Comparison of ENCODE assay signal across 27 cellular contexts in the genomic region with DNA sequence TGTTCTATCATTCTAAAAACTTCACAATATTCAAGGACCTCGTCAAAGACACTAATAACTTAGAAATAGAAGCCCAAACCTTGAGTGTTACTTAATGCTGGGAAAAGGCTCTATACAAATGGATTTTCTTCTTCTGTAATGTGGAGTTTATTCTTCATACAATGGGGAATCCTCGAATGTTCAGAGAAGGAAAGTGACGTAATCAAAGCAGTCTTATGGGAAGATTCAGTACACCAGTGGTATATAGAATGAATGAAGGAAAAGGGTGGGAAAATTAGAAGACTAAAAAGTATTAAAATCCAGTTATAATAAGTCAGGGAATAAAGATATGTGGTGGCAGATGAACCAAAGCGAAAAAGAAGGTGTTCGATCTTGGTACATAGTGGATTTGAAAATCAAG.
"Had no signal": no experiment of that assay in that cellular context is flagged by ENCODE, and none has a peak within 500 bp of the region (broad histone marks: within the 10 kb centered on the region; RNA-seq: fewer than 3 reads in every experiment).

No MANE protein-coding gene starts in this region.

- H3K27ac ChIP-seq: stomach, suprapubic skin, testis, thoracic aorta, thyroid gland, tibial artery, tibial nerve, transverse colon, upper lobe of left lung, upper lobe of right lung, uterus, vagina had no signal

- H3K4me3 ChIP-seq: stomach, suprapubic skin, testis, thoracic aorta, thyroid gland, tibial artery, tibial nerve, transverse colon, upper lobe of left lung, upper lobe of right lung, uterus, vagina had no signal

- H3K4me1 ChIP-seq: stomach, suprapubic skin, testis, thyroid gland, tibial artery, tibial nerve, transverse colon, upper lobe of left lung, upper lobe of right lung, uterus, vagina had no signal

- H3K36me3 ChIP-seq: suprapubic skin, thoracic aorta, thyroid gland, tibial artery, tibial nerve, transverse colon, upper lobe of left lung, upper lobe of right lung, uterus, vagina had no signal

- H3K27me3 ChIP-seq: stomach, suprapubic skin, testis, thyroid gland, tibial artery, tibial nerve, transverse colon, upper lobe of left lung, upper lobe of right lung, uterus, vagina had no signal

- H3K9me3 ChIP-seq: suprapubic skin, testis, thoracic aorta, thyroid gland, vagina had no signal

- ATAC-seq: stimulated activated effector memory CD8-positive, alpha-beta T cell treated with anti-CD3 and anti-CD28 coated beads, Interleukin-12 subunit alpha, Interleukin-12 subunit beta, amount 100 ng/mL, for 72 hours; stimulated activated memory B cell treated with anti-CD40 and anti-IgM and Interleukin-4, amounts not matched to agents 10 μg/mL and 1 μg/mL and 100 μg/mL, for 72 hours; stimulated activated naive B cell treated with anti-CD40 and anti-IgM and Interleukin-4, amounts not matched to agents 10 μg/mL and 1 μg/mL and 100 μg/mL, for 72 hours; stimulated activated naive CD8-positive, alpha-beta T cell treated with anti-CD3 and anti-CD28 coated beads, Interleukin-15, amount 100 ng/mL, for 72 hours; stimulated activated naive CD8-positive, alpha-beta T cell treated with anti-CD3 and anti-CD28 coated beads, Interleukin-15, Interleukin-2, amounts not matched to agents 100 U/mL and 50 U/mL, for 24 hours; upper lobe of right lung had no signal

- FAIRE-seq: urothelium cell line had no signal

- DNase-seq: stimulated activated CD4-positive, alpha-beta T cell treated with anti-CD3 and anti-CD28 coated beads, Interleukin-2, amount 100 ng/mL, for 48 hours; stimulated activated CD4-positive, alpha-beta T cell treated with anti-CD3 and anti-CD28 coated beads, Interleukin-4, amount 100 ng/mL, for 1 hour; stimulated activated CD4-positive, alpha-beta T cell treated with anti-CD3 and anti-CD28 coated beads, Interleukin-4, amount 100 ng/mL, for 24 hours; stimulated activated CD4-positive, alpha-beta T cell treated with anti-CD3 and anti-CD28 coated beads, Interleukin-4, amount 100 ng/mL, for 4 hours; stimulated activated CD8-positive, alpha-beta memory T cell treated with anti-CD3 and anti-CD28 coated beads, Interleukin-4, amount 100 ng/mL, for 48 hours; stimulated activated naive B cell treated with anti-CD40 and anti-IgM and Interleukin-4, amounts not matched to agents 10 μg/mL and 1 μg/mL and 100 μg/mL, for 72 hours; stimulated activated naive CD4-positive, alpha-beta T cell; stimulated activated naive CD4-positive, alpha-beta T cell treated with Interleukin-2 at 50 U/mL for 16 hours; stimulated activated naive CD8-positive, alpha-beta T cell treated with anti-CD3 and anti-CD28 coated beads, Interleukin-15, amount 100 ng/mL, for 72 hours; stimulated activated naive CD8-positive, alpha-beta T cell treated with anti-CD3 and anti-CD28 coated beads, Interleukin-15, Interleukin-2, amounts not matched to agents 100 U/mL and 50 U/mL, for 24 hours; stomach; substantia nigra; testis; thyroid gland; tibial artery; transverse colon; trophoblast cell; upper lobe of left lung; upper lobe of right lung; uterus had no signal
